In the genomic region with DNA sequence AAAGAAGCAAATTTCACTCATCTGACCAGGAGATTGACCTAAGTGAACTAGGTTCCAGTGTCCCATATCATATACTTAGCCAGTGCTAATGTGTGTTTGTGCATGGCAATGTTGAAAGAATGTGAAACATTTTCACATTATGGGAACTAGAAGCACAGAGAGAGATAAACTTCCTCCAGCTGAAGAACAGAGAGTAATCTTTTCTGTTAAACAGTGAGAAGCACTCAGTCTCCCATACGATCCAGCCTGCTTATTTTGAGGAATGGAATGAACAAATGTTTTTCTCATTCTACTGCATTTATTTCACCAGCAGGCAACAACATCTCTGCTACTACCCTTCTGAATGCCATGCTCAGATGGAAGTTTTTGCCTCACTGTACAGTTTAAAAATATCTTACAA, we compare ENCODE assay signal across 25 cellular contexts.
"Had no signal": no experiment of that assay in that cellular context is flagged by ENCODE, and none has a peak within 500 bp of the region (broad histone marks: within the 10 kb centered on the region; RNA-seq: fewer than 3 reads in every experiment).

No MANE protein-coding gene starts in this region.

- H3K9me3 Mint-ChIP-seq: activated T-helper 1 cell treated with anti-CD3 and anti-CD28 coated beads, Interleukin-12 subunit alpha, Interleukin-12 subunit beta, Interleukin-2, Interleukin-4 antibody, amounts not matched to agents 30 ng/mL and 10 ng/mL and 1 ng/mL, durations not matched to agents 14 hours and 24 hours and 36 hours had no signal

- DNase-seq: activated CD4-positive, alpha-beta T cell treated with anti-CD3 and anti-CD28 coated beads for 36 hours; activated CD4-positive, CD25-positive, alpha-beta regulatory T cell; activated CD8-positive, alpha-beta memory T cell treated with anti-CD3 and anti-CD28 coated beads, Interleukin-2, amount 50 U/mL, for 48 hours; activated CD8-positive, alpha-beta T cell treated with anti-CD3 and anti-CD28 coated beads for 36 hours; activated effector memory CD4-positive, alpha-beta T cell treated with Interleukin-2 at 50 U/mL for 16 hours; activated naive CD4-positive, alpha-beta T cell; activated T-cell treated with anti-CD3 and anti-CD28 coated beads, Interleukin-2, amount 50 U/mL, for 1 hour; amniotic stem cell; Kasumi-1; KBM-7; NCI-H1048; NCI-H146; NCI-H1930; NCI-H226; NCI-H526 treated with DMSO at 0.1 percent for 48 hours; RPMI8226; SK-N-SH; T-helper 1 cell had no signal

- H3K4me1 ChIP-seq: ascending aorta had no signal

- H3K4me3 ChIP-seq: ascending aorta, cardiac muscle cell, SJCRH30 had no signal

- H3K4me2 ChIP-seq: SK-N-SH had no signal

- H3K4me3 Mint-ChIP-seq: activated CD4-positive, alpha-beta T cell treated with anti-CD3 and anti-CD28 coated beads for 36 hours; activated CD8-positive, alpha-beta T cell treated with anti-CD3 and anti-CD28 coated beads for 36 hours; activated naive CD4-positive, alpha-beta T cell treated with anti-CD3 and anti-CD28 coated beads, Interleukin-2, amount 50 U/mL, for 24 hours; activated T-helper 1 cell treated with anti-CD3 and anti-CD28 coated beads, Interleukin-12 subunit alpha, Interleukin-12 subunit beta, Interleukin-2, Interleukin-4 antibody, amounts not matched to agents 30 ng/mL and 10 ng/mL and 1 ng/mL, durations not matched to agents 14 hours and 24 hours and 36 hours; brain had no signal

- H3K9ac ChIP-seq: SK-N-SH had no signal

- H3K27ac ChIP-seq: ascending aorta, cardiac muscle cell, VCaP had no signal

- H3K36me3 Mint-ChIP-seq: brain had no signal

- H3K36me3 ChIP-seq: ascending aorta, cardiac muscle cell, SJCRH30 had no signal

- H3K4me1 Mint-ChIP-seq: activated CD4-positive, alpha-beta T cell treated with anti-CD3 and anti-CD28 coated beads for 36 hours; activated naive CD4-positive, alpha-beta T cell treated with anti-CD3 and anti-CD28 coated beads, Interleukin-2, amount 50 U/mL, for 24 hours had no signal

- H3K27me3 Mint-ChIP-seq: activated CD4-positive, alpha-beta T cell treated with anti-CD3 and anti-CD28 coated beads for 36 hours; activated CD8-positive, alpha-beta T cell treated with anti-CD3 and anti-CD28 coated beads for 36 hours; activated naive CD4-positive, alpha-beta T cell treated with anti-CD3 and anti-CD28 coated beads, Interleukin-2, amount 50 U/mL, for 24 hours; brain had no signal

- H3K27ac Mint-ChIP-seq: activated CD4-positive, alpha-beta T cell treated with anti-CD3 and anti-CD28 coated beads for 36 hours; activated CD8-positive, alpha-beta T cell treated with anti-CD3 and anti-CD28 coated beads for 36 hours; activated naive CD4-positive, alpha-beta T cell treated with anti-CD3 and anti-CD28 coated beads, Interleukin-2, amount 50 U/mL, for 24 hours; activated T-helper 1 cell treated with anti-CD3 and anti-CD28 coated beads, Interleukin-12 subunit alpha, Interleukin-12 subunit beta, Interleukin-2, Interleukin-4 antibody, amounts not matched to agents 30 ng/mL and 10 ng/mL and 1 ng/mL, durations not matched to agents 14 hours and 24 hours and 36 hours had no signal

- H3K9me3 ChIP-seq: ascending aorta, SJCRH30, SK-N-SH had no signal

- H3K27me3 ChIP-seq: ascending aorta, cardiac muscle cell, SJCRH30 had no signal
